28 cellular contexts compared by ENCODE assay signal in the genomic region with DNA sequence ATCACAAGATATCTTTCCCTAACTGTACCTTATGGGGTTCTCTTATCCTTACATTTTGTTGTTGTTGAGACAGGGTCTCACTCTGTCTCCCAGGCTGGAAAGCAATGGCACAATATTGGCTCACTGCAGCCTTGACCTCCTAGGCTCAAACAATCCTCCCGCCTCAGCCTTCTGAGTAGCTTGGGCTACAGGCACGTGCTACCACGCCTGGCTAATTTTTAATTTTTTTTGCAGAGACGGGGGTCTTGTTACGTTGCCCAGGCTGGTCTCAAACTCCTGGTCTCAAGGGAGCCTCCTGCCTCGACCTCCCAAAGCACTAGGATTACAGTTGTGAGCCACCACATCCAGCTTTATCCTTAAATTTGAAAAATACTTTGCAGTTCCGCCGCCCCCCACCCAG. TPM values are rescaled to one million over a fixed set of nuclear protein-coding genes. Genes with fewer than 3 reads are reported as not detected.
A peak's percentile ranks its signal among the peaks of the same experiment; 100 is the strongest.
DNase-seq lines count a peak whose midpoint lies in the region; ATAC-seq, FAIRE-seq and TF ChIP-seq lines count a peak whose summit lies in the region.
"Had no signal": no experiment of that assay in that cellular context is flagged by ENCODE, and none has a peak within 500 bp of the region (broad histone marks: within the 10 kb centered on the region; RNA-seq: fewer than 3 reads in every experiment).

No MANE protein-coding gene starts in this region.

- H4K8ac ChIP-seq in neuronal stem cell (ENCODE audit: low read depth, low read length): no peak overlapping the region

- no peak for TF ChIP-seq POLR2A in HepG2 (IDR thresholded peaks at IDR 0.05; ENCODE audit: insufficient read depth in 1 of 2, low read depth in 2 of 2, low read length in 2 of 2)
- no peak for TF ChIP-seq POLR2A in right lobe of liver (IDR thresholded peaks at IDR 0.05)

- H3K79me1 ChIP-seq in neuronal stem cell (ENCODE audit: low read depth, low read length): no peaks in the 10 kb centered on the region

- no peak overlapping the region for H3K27ac Mint-ChIP-seq in endodermal cell
- peak overlapping the region; percentile 63 for H3K27ac Mint-ChIP-seq in nephron progenitor cell
- H3K27ac Mint-ChIP-seq: CD14-positive monocyte; CD4-positive, alpha-beta memory T cell; CD4-positive, CD25-positive, alpha-beta regulatory T cell had no signal

- no peak overlapping the region for H4K91ac ChIP-seq in neuronal stem cell (ENCODE audit: low read depth, low read length, poor library complexity)

- H3K9me3 ChIP-seq in HepG2 (ENCODE audit: low read length) (no peaks in the 10 kb centered on the region), right lobe of liver (no peaks in the 10 kb centered on the region), endodermal cell (ENCODE audit: control insufficient read depth, low read length) (no peaks in the 10 kb centered on the region), neuronal stem cell (replicated peaks in 1 of 2; ENCODE audit: control insufficient read depth in 2 of 2, insufficient read depth in 1 of 2, low read depth in 1 of 2, low read length in 2 of 2) (no peaks in the 10 kb centered on the region), Karpas-422 (ENCODE audit: low read length) (no peaks in the 10 kb centered on the region)
- H3K9me3 ChIP-seq: BE2C, BLaER1 had no signal

- no peak overlapping the region for H2AK5ac ChIP-seq in neuronal stem cell (ENCODE audit: low read depth, low read length)

- H3K9me2 ChIP-seq in Karpas-422 (replicated peaks; ENCODE audit: insufficient read depth, low read length): no peaks in the 10 kb centered on the region

- BruUV-seq in HepG2 (replicated peaks; lab: Mats Ljungman, UMichigan): no TSS peak

- H3K9me3 Mint-ChIP-seq in endodermal cell (no peaks in the 10 kb centered on the region), nephron progenitor cell (no peaks in the 10 kb centered on the region)
- H3K9me3 Mint-ChIP-seq: CD14-positive monocyte; CD4-positive, alpha-beta memory T cell; CD4-positive, CD25-positive, alpha-beta regulatory T cell; CD8-positive, alpha-beta memory T cell had no signal

- H3K36me3 Mint-ChIP-seq in endodermal cell (ENCODE audit: low read depth) (peaks cover 2% of the 10 kb centered on the region), nephron progenitor cell (ENCODE audit: low read depth) (peaks cover 43% of the 10 kb centered on the region)

- POLR2A ChIA-PET in HepG2 (lab: Yijun Ruan, JAX): no interaction called here

- H3K27me3 ChIP-seq in HepG2 (ENCODE audit: control insufficient read depth in 1 of 2, insufficient read depth in 2 of 2, low read length in 2 of 2) (no peaks in the 10 kb centered on the region), right lobe of liver (no peaks in the 10 kb centered on the region), endodermal cell (ENCODE audit: control insufficient read depth, insufficient read depth, low read length, poor library complexity, severe bottlenecking) (no peaks in the 10 kb centered on the region), neuronal stem cell (ENCODE audit: control insufficient read depth in 3 of 3, insufficient read depth in 3 of 3, low read depth in 1 of 3, low read length in 3 of 3) (no peaks in the 10 kb centered on the region), Karpas-422 (ENCODE audit: low read length) (no peaks in the 10 kb centered on the region)
- H3K27me3 ChIP-seq: BE2C, BLaER1 had no signal

- H3K79me2 ChIP-seq in HepG2 (ENCODE audit: insufficient read depth, low read length): peaks cover 96% of the 10 kb centered on the region
- no peaks in the 10 kb centered on the region for H3K79me2 ChIP-seq in Karpas-422 (ENCODE audit: low read length)

- ATAC-seq in HepG2: no peak; the same call in 2 of the 3 replicates
- ATAC-seq in right lobe of liver: no peak
- ATAC-seq in HG02840 (IDR thresholded peaks at IDR 0.05; ENCODE audit: low FRiP score, unreplicated experiment): no peak

- no peak overlapping the region for H3K4me3 Mint-ChIP-seq in endodermal cell
- no peak overlapping the region for H3K4me3 Mint-ChIP-seq in nephron progenitor cell
- H3K4me3 Mint-ChIP-seq: CD14-positive monocyte; CD4-positive, alpha-beta memory T cell; CD4-positive, CD25-positive, alpha-beta regulatory T cell; CD8-positive, alpha-beta memory T cell had no signal

- no peak overlapping the region for H2BK15ac ChIP-seq in neuronal stem cell (ENCODE audit: low read length)

- H3K18ac ChIP-seq in neuronal stem cell (ENCODE audit: low read length): no peak overlapping the region

- H3K4me1 Mint-ChIP-seq in endodermal cell (peaks cover 21% of the 10 kb centered on the region), nephron progenitor cell (peaks cover 16% of the 10 kb centered on the region)
- H3K4me1 Mint-ChIP-seq: CD14-positive monocyte had no signal

- H3K4me1 ChIP-seq in HepG2 (ENCODE audit: insufficient read depth, low read length) (peaks cover 58% of the 10 kb centered on the region), right lobe of liver (peaks cover 0 to 11% (median 0%) of the 10 kb centered on the region in 4 donors), endodermal cell (ENCODE audit: control insufficient read depth, insufficient read depth, low read length) (no peaks in the 10 kb centered on the region), neuronal stem cell (ENCODE audit: control insufficient read depth in 2 of 2, insufficient read depth in 1 of 2, low read depth in 1 of 2, low read length in 2 of 2) (no peaks in the 10 kb centered on the region), Karpas-422 (ENCODE audit: low read length) (no peaks in the 10 kb centered on the region)
- H3K4me1 ChIP-seq: BE2C had no signal

- TF ChIP-seq CTCF in HepG2 (CRISPR knock-in tag; IDR thresholded peaks at IDR 0.05) (no peak), right lobe of liver (IDR thresholded peaks at IDR 0.05) (no peak), endodermal cell (conservative IDR thresholded peaks at IDR 0.05) (no peak), nephron progenitor cell (IDR thresholded peaks at IDR 0.05) (no peak)

- no peak overlapping the region for H3K9ac ChIP-seq in HepG2 (ENCODE audit: insufficient read depth, low read depth, low read length)
- H3K9ac ChIP-seq in endodermal cell (ENCODE audit: extremely low read depth, low read length, poor library complexity, severe bottlenecking): no peak overlapping the region
- no peak overlapping the region for H3K9ac ChIP-seq in neuronal stem cell (ENCODE audit: low read depth, low read length, poor library complexity)
- H3K9ac ChIP-seq in Karpas-422 (ENCODE audit: low read length): no peak overlapping the region
- H3K9ac ChIP-seq: BLaER1 had no signal

- peaks cover 43% of the 10 kb centered on the region for H4K20me1 ChIP-seq in HepG2 (ENCODE audit: insufficient read depth, low read length)
- peaks cover 40% of the 10 kb centered on the region for H4K20me1 ChIP-seq in Karpas-422 (ENCODE audit: insufficient read depth, low read depth, low read length)

- intact Hi-C loops in HepG2 (cut with micrococcal nuclease; ENCODE audit: unreplicated experiment): no loop called here
- intact Hi-C loops in right lobe of liver (cut with DNase I): no loop called here

- H3K4me2 ChIP-seq in HepG2 (ENCODE audit: low read depth, low read length) (peak overlapping the region; percentile 15; the same call in 1 of the 2 replicates), neuronal stem cell (ENCODE audit: insufficient read depth, low read length, poor library complexity, severe bottlenecking) (no peak overlapping the region), Karpas-422 (ENCODE audit: low read depth, low read length, poor library complexity, severe bottlenecking) (no peak overlapping the region)
- H3K4me2 ChIP-seq: BLaER1 had no signal

- H3K4ac ChIP-seq in neuronal stem cell (ENCODE audit: low read length): no peak overlapping the region

- no peak overlapping the region for H2BK12ac ChIP-seq in neuronal stem cell (ENCODE audit: low read length)

- WGBS in HepG2 (ENCODE audit: low lambda C conversion rate): 59% methylated on average over 8 of the region's 8 CpGs
- WGBS in right lobe of liver (ENCODE audit: insufficient coverage, low coverage, low lambda C conversion rate, missing lambda C conversion rate): 72% methylated on average over 8 of the region's 8 CpGs
- 77 to 84% methylated on average over 6 to 8 of the region's 8 CpGs for WGBS in endodermal cell (ENCODE audit: insufficient coverage in 1 of 2, insufficient read length in 1 of 2), 2 experiments
- WGBS in neuronal stem cell (ENCODE audit: extremely low coverage in 2 of 2, insufficient read length in 2 of 2, insufficient replicate concordance in 1 of 2), 2 donors: no CpG with 5 or more reads among the region's 8 CpGs

- H2BK5ac ChIP-seq in neuronal stem cell (ENCODE audit: low read length): no peak overlapping the region

- no peak overlapping the region for H3K14ac ChIP-seq in neuronal stem cell (ENCODE audit: low read length)

- TF ChIP-seq EP300 in HepG2 (IDR thresholded peaks at IDR 0.05; ENCODE audit: low read depth in 2 of 2, low read length in 2 of 2) (no peak), HepG2 (CRISPR knock-in tag; IDR thresholded peaks at IDR 0.05; ENCODE audit: borderline replicate concordance) (no peak)

- H3K4me3 ChIP-seq in HepG2 (replicated peaks in 1 of 3; ENCODE audit: insufficient read depth in 1 of 3, low read depth in 2 of 3, low read length in 3 of 3): no peak overlapping the region
- no peak overlapping the region for H3K4me3 ChIP-seq in right lobe of liver
- no peak overlapping the region for H3K4me3 ChIP-seq in endodermal cell (ENCODE audit: low read length)
- no peak overlapping the region for H3K4me3 ChIP-seq in neuronal stem cell (ENCODE audit: low read length in 2 of 2)
- no peak overlapping the region for H3K4me3 ChIP-seq in Karpas-422 (ENCODE audit: low read length)
- H3K4me3 ChIP-seq: BLaER1 had no signal

- H2AFZ ChIP-seq in HepG2 (ENCODE audit: low read length) (no peak overlapping the region), neuronal stem cell (ENCODE audit: low read length) (no peak overlapping the region), Karpas-422 (ENCODE audit: low read length) (no peak overlapping the region)

- FAIRE-seq in HepG2 (lab: Jason Lieb, UNC): no peak
- FAIRE-seq: A204.1, G401.6, GM12891, GM19239 had no signal

- in situ Hi-C loops in HepG2 (cut with HindIII; ENCODE audit: extremely low pct_ligation_motif_present, low pct_unique_long_range_greater_than_20kb): no loop called here

- H3K36me3 ChIP-seq in HepG2 (replicated peaks in 1 of 2; ENCODE audit: control insufficient read depth in 1 of 2, insufficient read depth in 2 of 2, low read length in 2 of 2) (peaks cover 0 to 1% of the 10 kb centered on the region in 2 experiments; a peak in 1 of 5 replicates), right lobe of liver (no peaks in the 10 kb centered on the region), endodermal cell (ENCODE audit: control insufficient read depth, insufficient read depth, low read length) (no peaks in the 10 kb centered on the region), neuronal stem cell (replicated peaks in 1 of 2; ENCODE audit: control insufficient read depth in 2 of 2, insufficient read depth in 2 of 2, low read length in 2 of 2) (peaks cover 0 to 11% of the 10 kb centered on the region in 2 donors), Karpas-422 (ENCODE audit: insufficient read depth, low read length) (no peaks in the 10 kb centered on the region)
- H3K36me3 ChIP-seq: BE2C had no signal

- no peaks in the 10 kb centered on the region for H3K27me3 Mint-ChIP-seq in endodermal cell (ENCODE audit: insufficient read depth)
- H3K27me3 Mint-ChIP-seq in nephron progenitor cell (ENCODE audit: low read depth, poor library complexity): no peaks in the 10 kb centered on the region
- H3K27me3 Mint-ChIP-seq: CD4-positive, alpha-beta memory T cell; CD4-positive, CD25-positive, alpha-beta regulatory T cell; CD8-positive, alpha-beta memory T cell had no signal

- DNase-seq in HepG2 (ENCODE audit: low spot score) (no peak), right lobe of liver (no peak), endodermal cell (peak; percentile 22), nephron progenitor cell (no peak), neuronal stem cell (ENCODE audit: low spot score) (no peak), Karpas-422 (no peak)
- DNase-seq: 8988T; ACHN; BE2C; C1 segment of cervical spinal cord; CD4-positive, alpha-beta memory T cell; CD4-positive, CD25-positive, alpha-beta regulatory T cell; CD8-positive, alpha-beta memory T cell; COR-L47; DMS 273 treated with DMSO at 0.1 percent for 48 hours; DMS153; DMS53; DMS79; DND-41; EL; GF-D8 had no signal

- H3K23ac ChIP-seq in neuronal stem cell (ENCODE audit: low read depth, low read length, poor library complexity): no peak overlapping the region

- H2BK120ac ChIP-seq in neuronal stem cell (ENCODE audit: low read depth, low read length): no peak overlapping the region

- no peak for TF ChIP-seq RAD21 in HepG2 (CRISPR knock-in tag; IDR thresholded peaks at IDR 0.05)

- CTCF ChIA-PET in HepG2 (lab: Yijun Ruan, JAX; ENCODE audit: low intra/inter-chr PET ratio, low total read pairs): no interaction called here

- no peak overlapping the region for H3K27ac ChIP-seq in HepG2 (ENCODE audit: extremely low read length, insufficient read depth, low read length)
- H3K27ac ChIP-seq in right lobe of liver: no peak overlapping the region
- no peak overlapping the region for H3K27ac ChIP-seq in endodermal cell (ENCODE audit: low read depth, low read length)
- H3K27ac ChIP-seq in neuronal stem cell (replicated peaks; ENCODE audit: low read length): no peak overlapping the region
- no peak overlapping the region for H3K27ac ChIP-seq in Karpas-422 (ENCODE audit: low read length)
- H3K27ac ChIP-seq: BLaER1 had no signal

RNA-seq across cellular contexts. Expression of a gene that starts 10.4 kb away (rescaled TPM):
- 18.6 and 21.9 TPM in 2 replicates for total RNA-seq in HepG2 (2016; rRNA removed; fragmentation: Illumina TruSeq; extraction: Trizol)
- total RNA-seq in HepG2 (2016; cell fraction: cytosol; rRNA removed; fragmentation: Illumina TruSeq; extraction: Trizol; ENCODE audit: low read depth): 254 and 312 TPM in 2 replicates
- 13.9 and 17.5 TPM in 2 replicates for total RNA-seq in HepG2 (2016; cell fraction: insoluble cytoplasmic fraction; rRNA removed; fragmentation: Illumina TruSeq; extraction: Trizol)
- total RNA-seq in HepG2 (2016; cell fraction: membrane; rRNA removed; fragmentation: Illumina TruSeq; extraction: Trizol): 58.9 and 60.2 TPM in 2 replicates
- total RNA-seq in HepG2 (2016; cell fraction: nucleus; rRNA removed; fragmentation: Illumina TruSeq; extraction: Trizol): 39.1 and 43.0 TPM in 2 replicates
- 15.9 and 18.3 TPM in 2 replicates for polyA plus RNA-seq in HepG2 (2011; rRNA removed)
- polyA plus RNA-seq in HepG2 (2011; cell fraction: cytosol; rRNA removed): 7.2 and 7.4 TPM in 2 replicates
- 66.9 and 79.6 TPM in 2 replicates for polyA plus RNA-seq in HepG2 (2011; cell fraction: nucleus; rRNA removed)
- 42.4 and 45.9 TPM in 2 replicates for polyA plus RNA-seq in HepG2 (2012)
- polyA plus RNA-seq in HepG2 (2016; cell fraction: cytosol; fragmentation: Illumina TruSeq; extraction: Trizol; ENCODE audit: low read depth): 1.7 and 2.2 TPM in 2 replicates
- polyA plus RNA-seq in HepG2 (2016; cell fraction: insoluble cytoplasmic fraction; fragmentation: Illumina TruSeq; extraction: Trizol; ENCODE audit: low read depth): 11.9 and 19.5 TPM in 2 replicates
- polyA plus RNA-seq in HepG2 (2016; cell fraction: membrane; fragmentation: Illumina TruSeq; extraction: Trizol; ENCODE audit: low read depth): 5.0 and 7.3 TPM in 2 replicates
- polyA plus RNA-seq in HepG2 (2016; cell fraction: nucleus; fragmentation: Illumina TruSeq; extraction: Trizol; ENCODE audit: insufficient read depth, low read depth): 58.3 and 59.3 TPM in 2 replicates
- 39.2 and 98.5 TPM in 2 replicates for polyA minus RNA-seq in HepG2 (2011; rRNA and poly(A)+ RNA removed; ENCODE audit: low replicate concordance)
- polyA minus RNA-seq in HepG2 (2011; cell fraction: cytosol; rRNA and poly(A)+ RNA removed): 79.8 and 99.4 TPM in 2 replicates
- polyA minus RNA-seq in HepG2 (2011; cell fraction: nucleus; rRNA and poly(A)+ RNA removed): 178 and 188 TPM in 2 replicates
- 10 to 100 TPM; 17.5 to 38.4 (median 25.0) TPM for total RNA-seq in right lobe of liver
- 100 to 1,000 TPM; 159 to 179 TPM for total RNA-seq in endodermal cell
- polyA plus RNA-seq in endodermal cell (2013, experiment 1 of 2): 120 TPM
- polyA plus RNA-seq in endodermal cell (2013, experiment 2 of 2): 97.7 TPM
- 36.6 TPM for polyA plus RNA-seq in neuronal stem cell (2013, experiment 1 of 2)
- 38.4 TPM for polyA plus RNA-seq in neuronal stem cell (2013, experiment 2 of 2)
- 55.2 and 79.9 TPM in 2 replicates for total RNA-seq in Karpas-422 (2014; rRNA removed; shearing (Covaris generic); ENCODE audit: low replicate concordance)
